In the genomic region with DNA sequence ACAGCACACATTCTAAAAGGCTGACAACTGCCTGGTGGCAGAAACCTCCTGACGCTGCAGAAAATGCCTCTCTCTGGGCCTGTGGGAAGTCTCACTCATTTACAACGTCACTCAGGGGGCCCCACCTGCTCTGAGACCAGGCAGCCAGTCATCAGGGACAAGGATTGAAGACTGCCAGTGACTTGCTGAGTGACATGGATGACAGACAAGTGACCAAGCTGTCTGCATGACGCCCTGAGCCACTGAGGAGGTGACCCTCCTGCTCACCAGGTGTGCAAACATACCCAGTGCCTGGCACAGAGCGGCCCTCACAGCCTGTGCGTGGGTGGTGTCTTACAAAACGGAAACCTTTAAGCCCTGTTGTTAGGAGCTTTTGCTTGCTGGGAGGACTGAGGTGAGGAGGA, we compare ENCODE assay signal across 9 cellular contexts.
DNase-seq lines count a peak whose midpoint lies in the region; ATAC-seq and TF ChIP-seq lines count a peak whose summit lies in the region.
"Had no signal": no experiment of that assay in that cellular context is flagged by ENCODE, and none has a peak within 500 bp of the region (broad histone marks: within the 10 kb centered on the region; RNA-seq: fewer than 3 reads in every experiment).

No MANE protein-coding gene starts in this region.

- no peak for TF ChIP-seq CTCF in cardiac muscle cell (IDR thresholded peaks at IDR 0.05; ENCODE audit: low read depth, low read length)

- no peak for DNase-seq in cardiac muscle cell (ENCODE audit: low read depth in 1 of 2, low spot score in 1 of 2)
- no peak for DNase-seq in Right ventricle myocardium inferior (ENCODE audit: missing footprints)
- DNase-seq in activated CD4-positive, alpha-beta T cell treated with anti-CD3 and anti-CD28 coated beads, Interleukin-2, amount 50 U/mL, for 1 hour, result peak; percentile 28
- DNase-seq in left kidney (ENCODE audit: low read depth, low spot score), result peak; percentile 65
- no peak for DNase-seq in COLO829 (ENCODE audit: low spot score)
- DNase-seq in GM19238 (ENCODE audit: insufficient read length, low spot score), result no peak

- peaks cover 23% of the 10 kb centered on the region for H3K4me1 ChIP-seq in cardiac muscle cell (ENCODE audit: low read depth)
- H3K4me1 ChIP-seq: vagina had no signal

- no peaks in the 10 kb centered on the region for H3K36me3 ChIP-seq in cardiac muscle cell
- H3K36me3 ChIP-seq: vagina had no signal

- H3K27me3 ChIP-seq in cardiac muscle cell, result no peaks in the 10 kb centered on the region
- H3K27me3 ChIP-seq: vagina had no signal

- peak overlapping the region; percentile 1 for H3K27ac ChIP-seq in cardiac muscle cell
- H3K27ac ChIP-seq: vagina had no signal

- H3K4me3 ChIP-seq in cardiac muscle cell, result no peak overlapping the region
- H3K4me3 ChIP-seq: vagina had no signal

- intact Hi-C loops in Right ventricle myocardium inferior (cut with DNase I), result no loop called here

- H3K9me3 ChIP-seq in cardiac muscle cell (ENCODE audit: low read depth), result no peaks in the 10 kb centered on the region
- H3K9me3 ChIP-seq: vagina had no signal

- ATAC-seq in Right ventricle myocardium inferior (no peak), HG03342 (IDR thresholded peaks at IDR 0.05; ENCODE audit: unreplicated experiment) (no peak), HG03196 (IDR thresholded peaks at IDR 0.05; ENCODE audit: unreplicated experiment) (no peak)

Comparison
In these comparisons a context has a peak if more than half of its experiments do, and no peak if none do; other contexts are left out.
1. DNase-seq: peak in activated CD4-positive, alpha-beta T cell treated with anti-CD3 and anti-CD28 coated beads, Interleukin-2, amount 50 U/mL, for 1 hour (single experiment) and left kidney (single experiment); none in cardiac muscle cell (0 of 2), Right ventricle myocardium inferior (single experiment), COLO829 (single experiment) and GM19238 (single experiment).